1 cellular context compared by ENCODE assay signal in genomic region chr1:203599875-203600781, GRCh38.
TF ChIP-seq lines count a peak whose summit lies in the region.

No MANE protein-coding gene starts in this region.

TF ChIP-seq in GM12878, 131 proteins besides CTCF, POLR2A, EP300 and RAD21:
- TF ChIP-seq SMC3 (IDR thresholded peaks at IDR 0.05; ENCODE audit: borderline replicate concordance, low read length) (no peak), FOXK2 (IDR thresholded peaks at IDR 0.05) (no peak), SMAD1 (IDR thresholded peaks at IDR 0.05; ENCODE audit: low read depth, partially characterized antibody) (no peak), HDAC2 (IDR thresholded peaks at IDR 0.05) (no peak), USF2 (IDR thresholded peaks at IDR 0.05; ENCODE audit: borderline replicate concordance, low read depth, low read length) (no peak), BHLHE40 (IDR thresholded peaks at IDR 0.05; ENCODE audit: borderline replicate concordance in 1 of 2, low read depth in 2 of 2, low read length in 1 of 2) (no peak), FOXM1 (IDR thresholded peaks at IDR 0.05; ENCODE audit: low read depth, low read length) (no peak), EZH2 (IDR thresholded peaks at IDR 0.05; ENCODE audit: borderline replicate concordance, control insufficient read depth, low read depth, low read length) (no peak), NR2C2 (IDR thresholded peaks at IDR 0.05; ENCODE audit: borderline replicate concordance, control insufficient read depth, insufficient read length, low read depth) (no peak), MYB (IDR thresholded peaks at IDR 0.05; ENCODE audit: borderline replicate concordance, low read depth, low read length) (no peak)
